In the genomic region with DNA sequence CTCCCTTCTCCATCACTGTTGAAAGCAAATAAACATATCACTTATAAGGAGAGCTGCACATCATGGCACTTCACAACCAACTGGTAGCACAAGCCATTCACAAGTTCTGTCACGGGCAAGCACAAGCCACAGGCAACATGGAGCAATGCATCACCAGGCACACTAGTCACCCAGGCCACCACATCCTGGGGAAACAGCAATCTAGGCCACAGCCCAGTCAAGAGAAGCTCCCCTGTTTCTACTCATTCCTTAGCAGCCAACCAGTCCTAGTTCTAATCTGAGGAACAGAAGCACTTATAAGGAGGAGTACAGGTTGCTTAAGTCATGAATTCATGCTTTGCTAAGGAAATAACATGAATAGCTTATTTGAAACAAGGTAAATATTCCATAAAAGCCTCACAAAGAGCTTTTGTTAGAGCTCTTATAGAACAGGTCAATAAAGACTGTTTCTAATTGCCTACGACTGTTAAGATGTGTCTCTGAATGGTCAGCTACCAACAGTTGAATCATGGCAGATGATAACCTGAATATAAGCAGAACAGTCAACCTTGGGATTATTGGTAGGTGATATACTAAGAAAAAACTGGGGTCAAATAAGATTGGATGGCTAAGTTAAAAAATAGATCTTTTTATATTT, we compare ENCODE assay signal across 12 cellular contexts.
A peak's percentile ranks its signal among the peaks of the same experiment; 100 is the strongest.
DNase-seq lines count a peak whose midpoint lies in the region; ATAC-seq and TF ChIP-seq lines count a peak whose summit lies in the region.
"Had no signal": no experiment of that assay in that cellular context is flagged by ENCODE, and none has a peak within 500 bp of the region (broad histone marks: within the 10 kb centered on the region; RNA-seq: fewer than 3 reads in every experiment).

No MANE protein-coding gene starts in this region.

- no peak for TF ChIP-seq POLR2A in breast epithelium (IDR thresholded peaks at IDR 0.05)

- H3K27me3 Mint-ChIP-seq in activated CD8-positive, alpha-beta T cell treated with anti-CD3 and anti-CD28 coated beads for 36 hours = no peaks in the 10 kb centered on the region

- ATAC-seq in GM19043 (IDR thresholded peaks at IDR 0.05; ENCODE audit: low read depth, unreplicated experiment) (peak; percentile 70), HG03139 (IDR thresholded peaks at IDR 0.05; ENCODE audit: unreplicated experiment) (peak; percentile 69), GM21381 (IDR thresholded peaks at IDR 0.05; ENCODE audit: unreplicated experiment) (no peak), GM21528 (IDR thresholded peaks at IDR 0.05; ENCODE audit: low FRiP score, unreplicated experiment) (no peak)
- ATAC-seq in activated CD8-positive, alpha-beta T cell treated with anti-CD3 and anti-CD28 coated beads for 36 hours = peak; percentile 83
- ATAC-seq: left cardiac atrium had no signal

- peaks cover 63% of the 10 kb centered on the region for H3K4me1 Mint-ChIP-seq in activated CD8-positive, alpha-beta T cell treated with anti-CD3 and anti-CD28 coated beads for 36 hours (ENCODE audit: low read depth)

- no peak for TF ChIP-seq CTCF in activated CD8-positive, alpha-beta T cell treated with anti-CD3 and anti-CD28 coated beads for 36 hours (IDR thresholded peaks at IDR 0.05)
- no peak for TF ChIP-seq CTCF in breast epithelium (IDR thresholded peaks at IDR 0.05)

- H3K27ac ChIP-seq in breast epithelium = no peak overlapping the region

- intact Hi-C loops in activated CD8-positive, alpha-beta T cell treated with anti-CD3 and anti-CD28 coated beads for 36 hours (cut with micrococcal nuclease) = loop anchor here (10.0 kb wide), 1 partner anchor 452 kb away; no protein-coding TSS in a partner anchor
- intact Hi-C loops in breast epithelium (cut with DNase I; ENCODE audit: low total_unique reads) = no loop called here

- no peaks in the 10 kb centered on the region for H3K4me1 ChIP-seq in breast epithelium

- POLR2A ChIA-PET in activated CD8-positive, alpha-beta T cell treated with anti-CD3 and anti-CD28 coated beads for 36 hours (lab: Charles Lee) = interaction anchor here (0.8 to 2.8 kb wide), 3 partner anchors 14 to 17 kb away, joined by 3 to 11 read pairs (median 4); no protein-coding TSS in a partner anchor

- H3K27me3 ChIP-seq in breast epithelium = no peaks in the 10 kb centered on the region

- no peaks in the 10 kb centered on the region for H3K9me3 Mint-ChIP-seq in activated CD8-positive, alpha-beta T cell treated with anti-CD3 and anti-CD28 coated beads for 36 hours

- H3K36me3 Mint-ChIP-seq in activated CD8-positive, alpha-beta T cell treated with anti-CD3 and anti-CD28 coated beads for 36 hours (ENCODE audit: low read depth) = peaks cover 49% of the 10 kb centered on the region

- peak; percentile 86 for DNase-seq in activated CD8-positive, alpha-beta T cell treated with anti-CD3 and anti-CD28 coated beads for 36 hours
- DNase-seq in stimulated activated CD4-positive, alpha-beta T cell treated with anti-CD3 and anti-CD28 coated beads, Interleukin-15, amount 100 ng/mL, for 48 hours (ENCODE audit: low read depth in 2 of 2) = peak; percentile 51 to 54
- DNase-seq in effector CD4-positive, alpha-beta T cell = no peak
- no peak for DNase-seq in breast epithelium (ENCODE audit: low spot score in 2 of 2)
- DNase-seq: amniotic stem cell, DMS79 treated with DMSO at 0.1 percent for 48 hours, left cardiac atrium, SK-N-SH had no signal

- H3K4me3 ChIP-seq in breast epithelium = no peak overlapping the region

- CTCF ChIA-PET in activated CD8-positive, alpha-beta T cell treated with anti-CD3 and anti-CD28 coated beads for 36 hours (lab: Charles Lee) = interaction anchor here (1.0 to 1.7 kb wide), 4 partner anchors 9 to 14 kb away, joined by 3 to 5 read pairs (median 4); no protein-coding TSS in a partner anchor

- H3K27ac Mint-ChIP-seq in activated CD8-positive, alpha-beta T cell treated with anti-CD3 and anti-CD28 coated beads for 36 hours = peak overlapping the region; percentile 85

- H3K4me3 Mint-ChIP-seq in activated CD8-positive, alpha-beta T cell treated with anti-CD3 and anti-CD28 coated beads for 36 hours = no peak overlapping the region

- H3K36me3 ChIP-seq in breast epithelium = peaks cover 4% of the 10 kb centered on the region

- no peaks in the 10 kb centered on the region for H3K9me3 ChIP-seq in breast epithelium
- H3K9me3 ChIP-seq: SK-N-SH had no signal

Comparison
In these comparisons a context has a peak if more than half of its experiments do, and no peak if none do; other contexts are left out.
1. ATAC-seq: peak in GM19043 (single experiment), HG03139 (single experiment) and activated CD8-positive, alpha-beta T cell treated with anti-CD3 and anti-CD28 coated beads for 36 hours (single experiment); none in GM21381 (single experiment) and GM21528 (single experiment).
2. DNase-seq: peak in activated CD8-positive, alpha-beta T cell treated with anti-CD3 and anti-CD28 coated beads for 36 hours (single experiment) and stimulated activated CD4-positive, alpha-beta T cell treated with anti-CD3 and anti-CD28 coated beads, Interleukin-15, amount 100 ng/mL, for 48 hours (2 of 2); none in effector CD4-positive, alpha-beta T cell (single experiment) and breast epithelium (0 of 2).